Comparison of ENCODE assay signal across 19 cellular contexts in the genomic region with DNA sequence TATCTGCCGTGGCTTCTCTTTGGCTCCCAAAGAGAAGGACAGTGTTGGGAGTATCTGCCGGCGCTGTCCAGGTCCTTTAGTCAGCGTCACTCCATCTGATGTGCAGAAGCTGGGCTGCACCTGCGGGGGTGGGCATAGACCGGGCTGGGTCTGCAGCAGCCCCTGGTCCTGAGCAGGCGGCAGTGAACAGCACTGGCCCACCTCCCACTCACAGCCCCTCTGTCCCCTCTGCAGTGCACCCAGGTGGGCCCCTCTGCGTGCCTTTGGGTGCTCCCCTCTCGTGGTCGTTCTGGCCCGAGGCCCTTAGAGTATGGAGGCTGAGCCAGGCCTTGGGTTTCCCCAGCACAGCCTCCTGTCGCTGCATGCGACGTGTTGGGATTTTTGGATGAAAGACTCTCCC.
A peak's percentile ranks its signal among the peaks of the same experiment; 100 is the strongest.
DNase-seq lines count a peak whose midpoint lies in the region; ATAC-seq and TF ChIP-seq lines count a peak whose summit lies in the region.
"Had no signal": no experiment of that assay in that cellular context is flagged by ENCODE, and none has a peak within 500 bp of the region (broad histone marks: within the 10 kb centered on the region; RNA-seq: fewer than 3 reads in every experiment).

No MANE protein-coding gene starts in this region.

- TF ChIP-seq CTCF in RWPE2 (IDR thresholded peaks at IDR 0.05; ENCODE audit: poor library complexity, severe bottlenecking), result no peak

- no peaks in the 10 kb centered on the region for H3K4me1 Mint-ChIP-seq in IgD-negative memory B cell
- H3K4me1 Mint-ChIP-seq in stimulated activated naive B cell treated with anti-CD40 and anti-IgM and Interleukin-4, amounts not matched to agents 10 μg/mL and 1 μg/mL and 100 μg/mL, for 72 hours, result peaks cover 0 to 11% of the 10 kb centered on the region in 2 donors
- H3K4me1 Mint-ChIP-seq: CD8-positive, alpha-beta memory T cell; neural progenitor cell had no signal

- H3K27ac ChIP-seq in RWPE2 (ENCODE audit: poor library complexity, severe bottlenecking) (no peak overlapping the region), layer of hippocampus (ENCODE audit: low read depth, low read length) (peak overlapping the region; percentile 91)
- H3K27ac ChIP-seq: GM23248, neural progenitor cell had no signal

- H3K4me3 ChIP-seq in RWPE2 (ENCODE audit: severe bottlenecking), result no peak overlapping the region
- H3K4me3 ChIP-seq: breast epithelium, GM23248, neural progenitor cell, tibial nerve had no signal

- no peak for ATAC-seq in RWPE2 (ENCODE audit: low read depth)
- ATAC-seq in stimulated activated naive B cell treated with anti-CD40 and anti-IgM and Interleukin-4, amounts not matched to agents 10 μg/mL and 1 μg/mL and 100 μg/mL, for 72 hours (replicated peaks), result no peak
- ATAC-seq: activated CD4-positive, CD25-positive, alpha-beta regulatory T cell treated with anti-CD3 and anti-CD28 coated beads, Interleukin-2, amount 50 U/mL, for 24 hours had no signal

- no peaks in the 10 kb centered on the region for H3K9me3 ChIP-seq in RWPE2 (ENCODE audit: severe bottlenecking)
- H3K9me3 ChIP-seq: breast epithelium, tibial nerve had no signal

- peak; percentile 23 for DNase-seq in RWPE2 (ENCODE audit: low spot score)
- no peak for DNase-seq in stimulated activated naive B cell treated with anti-CD40 and anti-IgM and Interleukin-4, amounts not matched to agents 10 μg/mL and 1 μg/mL and 100 μg/mL, for 72 hours
- DNase-seq in NCI-H1048 (lab: John Stamatoyannopoulos, UW), result no peak
- no peak for DNase-seq in NCI-H2107 treated with DMSO at 0.1 percent for 48 hours (lab: John Stamatoyannopoulos, UW; ENCODE audit: unreplicated experiment)
- no peak for DNase-seq in NCI-H2029 treated with DMSO at 0.1 percent for 48 hours (lab: John Stamatoyannopoulos, UW)
- DNase-seq: dermis blood vessel endothelial cell, GM23248, kidney glomerular epithelial cell, NCI-H1436, NCI-H2171, NCI-H524 treated with DMSO at 0.1 percent for 48 hours, T1000 had no signal

- H3K27me3 ChIP-seq in RWPE2 (ENCODE audit: insufficient read depth, poor library complexity, severe bottlenecking), result no peaks in the 10 kb centered on the region
- no peaks in the 10 kb centered on the region for H3K27me3 ChIP-seq in layer of hippocampus (ENCODE audit: control insufficient read depth, insufficient read depth, low read length)
- H3K27me3 ChIP-seq: breast epithelium, neural progenitor cell, tibial nerve had no signal

- no peaks in the 10 kb centered on the region for H3K4me1 ChIP-seq in RWPE2 (ENCODE audit: insufficient read depth, poor library complexity, severe bottlenecking)
- H3K4me1 ChIP-seq: breast epithelium, neural progenitor cell had no signal

- H3K4me3 Mint-ChIP-seq in IgD-negative memory B cell, result no peak overlapping the region
- H3K4me3 Mint-ChIP-seq in stimulated activated naive B cell treated with anti-CD40 and anti-IgM and Interleukin-4, amounts not matched to agents 10 μg/mL and 1 μg/mL and 100 μg/mL, for 72 hours, result no peak overlapping the region
- H3K4me3 Mint-ChIP-seq: CD8-positive, alpha-beta memory T cell; neural progenitor cell had no signal

- no peaks in the 10 kb centered on the region for H3K27me3 Mint-ChIP-seq in IgD-negative memory B cell
- H3K27me3 Mint-ChIP-seq in stimulated activated naive B cell treated with anti-CD40 and anti-IgM and Interleukin-4, amounts not matched to agents 10 μg/mL and 1 μg/mL and 100 μg/mL, for 72 hours, result no peaks in the 10 kb centered on the region
- H3K27me3 Mint-ChIP-seq: CD8-positive, alpha-beta memory T cell had no signal

- peak overlapping the region in 2 of 3 donors; percentile 53 to 56 for H3K27ac Mint-ChIP-seq in IgD-negative memory B cell
- peak overlapping the region; percentile 59 for H3K27ac Mint-ChIP-seq in stimulated activated naive B cell treated with anti-CD40 and anti-IgM and Interleukin-4, amounts not matched to agents 10 μg/mL and 1 μg/mL and 100 μg/mL, for 72 hours
- H3K27ac Mint-ChIP-seq: CD8-positive, alpha-beta memory T cell; neural progenitor cell had no signal

- H3K36me3 ChIP-seq in RWPE2 (ENCODE audit: low read depth), result peaks cover 22% of the 10 kb centered on the region
- H3K36me3 ChIP-seq: neural progenitor cell had no signal

- H3K36me3 Mint-ChIP-seq in IgD-negative memory B cell, result peaks cover 11% of the 10 kb centered on the region
- peaks cover 68 to 78% of the 10 kb centered on the region in 2 donors for H3K36me3 Mint-ChIP-seq in stimulated activated naive B cell treated with anti-CD40 and anti-IgM and Interleukin-4, amounts not matched to agents 10 μg/mL and 1 μg/mL and 100 μg/mL, for 72 hours

- no peaks in the 10 kb centered on the region for H3K9me3 Mint-ChIP-seq in IgD-negative memory B cell
- H3K9me3 Mint-ChIP-seq in stimulated activated naive B cell treated with anti-CD40 and anti-IgM and Interleukin-4, amounts not matched to agents 10 μg/mL and 1 μg/mL and 100 μg/mL, for 72 hours, result peaks cover 0 to 4% of the 10 kb centered on the region in 2 donors
- H3K9me3 Mint-ChIP-seq: CD8-positive, alpha-beta memory T cell; neural progenitor cell had no signal
